Comparison of ENCODE assay signal across 12 cellular contexts in genomic region chr1:40435471-40435870, GRCh38.
"Had no signal": no experiment of that assay in that cellular context is flagged by ENCODE, and none has a peak within 500 bp of the region (broad histone marks: within the 10 kb centered on the region; RNA-seq: fewer than 3 reads in every experiment).

No MANE protein-coding gene starts in this region.

- H3K27ac ChIP-seq: ascending aorta, SK-N-MC had no signal

- H3K4me1 ChIP-seq: ascending aorta had no signal

- H3K9me3 ChIP-seq: ascending aorta had no signal

- H3K27me3 ChIP-seq: ascending aorta had no signal

- H3K4me3 ChIP-seq: ascending aorta, SK-N-MC had no signal

- H3K36me3 ChIP-seq: ascending aorta had no signal

- DNase-seq: activated CD4-positive, alpha-beta T cell treated with anti-CD3 and anti-CD28 coated beads, Interleukin-2, amount 50 U/mL, for 4 hours; activated CD4-positive, CD25-positive, alpha-beta regulatory T cell treated with anti-CD3 and anti-CD28 coated beads, Interleukin-2, amount 50 U/mL, for 72 hours; activated naive CD4-positive, alpha-beta T cell treated with anti-CD3 and anti-CD28 coated beads for 36 hours; activated naive CD8-positive, alpha-beta T cell treated with anti-CD3 and anti-CD28 coated beads, Interleukin-2, amount 50 U/mL, for 24 hours; effector memory CD8-positive, alpha-beta T cell; hypothalamus; kidney glomerular epithelial cell; nucleus accumbens; right cardiac atrium had no signal

- ATAC-seq: activated naive CD8-positive, alpha-beta T cell treated with anti-CD3 and anti-CD28 coated beads, Interleukin-2, amount 50 U/mL, for 24 hours; effector memory CD8-positive, alpha-beta T cell; natural killer cell treated with Interleukin-12 subunit alpha and Interleukin-12 subunit beta and Interleukin-15 and Interleukin-18, amount 100 ng/mL, for 72 hours; right cardiac atrium had no signal
